12 cellular contexts compared by ENCODE assay signal in the genomic region with DNA sequence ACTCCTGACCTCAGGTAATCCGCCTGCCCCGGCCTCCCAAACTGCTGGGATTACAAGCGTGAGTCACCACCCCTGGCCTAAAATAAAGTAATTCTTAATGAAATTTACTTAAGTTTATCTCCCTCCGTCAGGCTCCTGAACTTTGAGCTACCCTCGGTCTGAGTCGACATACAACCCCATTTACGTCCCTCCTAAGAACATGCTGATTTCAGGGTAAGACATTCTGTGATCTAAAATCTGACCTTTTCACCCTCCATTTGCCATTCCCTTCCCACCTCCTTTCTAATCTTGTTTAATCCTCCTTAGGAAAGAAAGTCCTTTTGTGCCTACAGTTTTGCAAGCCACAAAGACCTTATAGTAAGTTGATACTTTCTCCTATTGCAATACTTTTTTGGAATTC.
DNase-seq lines count a peak whose midpoint lies in the region; ATAC-seq and TF ChIP-seq lines count a peak whose summit lies in the region.
"Had no signal": no experiment of that assay in that cellular context is flagged by ENCODE, and none has a peak within 500 bp of the region (broad histone marks: within the 10 kb centered on the region; RNA-seq: fewer than 3 reads in every experiment).

No MANE protein-coding gene starts in this region.

- H3K36me3 Mint-ChIP-seq in nephron progenitor cell (ENCODE audit: low read depth) = peaks cover 65% of the 10 kb centered on the region

- H3K9me3 ChIP-seq in left ventricle myocardium inferior (replicated peaks) (no peaks in the 10 kb centered on the region), uterus (no peaks in the 10 kb centered on the region)
- H3K9me3 ChIP-seq: SK-N-SH had no signal

- H3K4me3 Mint-ChIP-seq in nephron progenitor cell = peak overlapping the region; percentile 98

- TF ChIP-seq CTCF in left ventricle myocardium inferior (IDR thresholded peaks at IDR 0.05; ENCODE audit: borderline replicate concordance) (no peak), coronary artery (IDR thresholded peaks at IDR 0.05) (no peak), nephron progenitor cell (IDR thresholded peaks at IDR 0.05) (no peak), uterus (IDR thresholded peaks at IDR 0.05) (no peak)

- TF ChIP-seq POLR2A in uterus (IDR thresholded peaks at IDR 0.05) = no peak

- H3K27me3 ChIP-seq in left ventricle myocardium inferior (ENCODE audit: low read depth) (no peaks in the 10 kb centered on the region), uterus (no peaks in the 10 kb centered on the region)

- peak overlapping the region; percentile 85 for H3K27ac ChIP-seq in left ventricle myocardium inferior (replicated peaks)
- H3K27ac ChIP-seq in coronary artery = peak overlapping the region in 1 of 2 donors; percentile 19
- H3K27ac ChIP-seq in uterus = peak overlapping the region; percentile 87 to 95

- no peaks in the 10 kb centered on the region for H3K4me1 Mint-ChIP-seq in nephron progenitor cell

- no peak for DNase-seq in left ventricle myocardium inferior
- DNase-seq in left cardiac atrium = no peak
- no peak for DNase-seq in coronary artery (ENCODE audit: low spot score)
- no peak for DNase-seq in nephron progenitor cell
- DNase-seq in uterus = no peak
- DNase-seq in 8988T = no peak
- no peak for DNase-seq in GF-D8 (lab: John Stamatoyannopoulos, UW)
- DNase-seq: DMS53, MV-4-11, NCI-H2171 treated with DMSO at 0.1 percent for 48 hours, SK-N-SH had no signal

- ATAC-seq in left cardiac atrium = no peak
- no peak for ATAC-seq in GM21737 (IDR thresholded peaks at IDR 0.05; ENCODE audit: unreplicated experiment)

- no peaks in the 10 kb centered on the region for H3K27me3 Mint-ChIP-seq in nephron progenitor cell (ENCODE audit: low read depth, poor library complexity)

- no peak overlapping the region for H3K27ac Mint-ChIP-seq in nephron progenitor cell

- H3K4me1 ChIP-seq in left ventricle myocardium inferior (peaks cover 22% of the 10 kb centered on the region), uterus (no peaks in the 10 kb centered on the region)

- intact Hi-C loops in left ventricle myocardium inferior (cut with micrococcal nuclease) (no loop called here), left cardiac atrium (cut with DNase I) (no loop called here), uterus (cut with DNase I; ENCODE audit: low total_unique reads) (no loop called here)

- H3K9me3 Mint-ChIP-seq in nephron progenitor cell = peaks cover 62% of the 10 kb centered on the region

- H3K36me3 ChIP-seq in left ventricle myocardium inferior (no peaks in the 10 kb centered on the region), uterus (no peaks in the 10 kb centered on the region)

- H3K4me3 ChIP-seq in left ventricle myocardium inferior (peak overlapping the region; percentile 76), coronary artery (peak overlapping the region; percentile 75), uterus (peak overlapping the region; percentile 58 to 72)
